Comparison of ENCODE assay signal across 22 cellular contexts in genomic region chr7:131174391-131174790, GRCh38.
"Had no signal": no experiment of that assay in that cellular context is flagged by ENCODE, and none has a peak within 500 bp of the region (broad histone marks: within the 10 kb centered on the region; RNA-seq: fewer than 3 reads in every experiment).

No MANE protein-coding gene starts in this region.

- H3K27me3 ChIP-seq: MG63, Peyer's patch had no signal

- DNase-seq: KBM-7, MG63, NCI-H1092, NCI-H1105 treated with DMSO at 0.1 percent for 48 hours, NCI-H1417 treated with DMSO at 0.1 percent for 48 hours, NCI-H146, NCI-H1694 treated with DMSO at 0.1 percent for 48 hours, NCI-H1930, NCI-H2081, NCI-H2107, NCI-H226, NCI-H446, NCI-H510A, NCI-H524 treated with DMSO at 0.1 percent for 48 hours, NCI-H69, NCI-H774, Peyer's patch, SHP77 treated with DMSO at 0.1 percent for 48 hours, SJCRH30, T-helper 1 cell had no signal

- H3K4me3 ChIP-seq: MG63, Peyer's patch, SJCRH30 had no signal

- H3K36me3 ChIP-seq: MG63, Peyer's patch, SJCRH30 had no signal

- H3K9me3 ChIP-seq: MG63, Peyer's patch, SJCRH30 had no signal

- H3K4me1 ChIP-seq: Peyer's patch had no signal

- ATAC-seq: Right ventricle myocardium inferior, SK-N-SH treated with all-trans-retinoic acid at 6 μM for 48 hours had no signal

- H3K27ac ChIP-seq: Peyer's patch, SJCRH30 had no signal
